In the genomic region with DNA sequence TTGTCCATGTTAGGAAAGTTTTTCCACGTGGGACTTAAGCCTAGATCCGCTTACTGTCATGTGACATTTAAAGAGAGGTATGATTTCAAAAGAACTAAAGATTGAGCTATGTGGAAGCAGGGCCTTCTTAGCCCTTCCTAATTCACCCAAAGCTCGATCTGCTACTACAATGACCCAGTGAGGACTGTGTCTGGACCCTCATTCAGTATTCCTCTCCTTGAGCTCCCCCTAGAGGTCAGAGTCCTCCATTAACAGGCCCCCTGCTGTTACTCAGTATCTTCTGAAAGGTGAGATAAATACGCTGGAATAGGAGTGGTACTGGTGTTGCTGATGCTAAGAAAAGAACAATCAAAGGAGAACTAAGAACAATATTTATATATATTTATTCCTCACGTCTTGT, we compare ENCODE assay signal across 8 cellular contexts.
DNase-seq lines count a peak whose midpoint lies in the region; TF ChIP-seq lines count a peak whose summit lies in the region.

No MANE protein-coding gene starts in this region.

- peak; percentile 54 for DNase-seq in activated naive CD4-positive, alpha-beta T cell treated with anti-CD3 and anti-CD28 coated beads for 36 hours
- DNase-seq in activated naive CD4-positive, alpha-beta T cell treated with Interleukin-2 at 50 U/mL for 16 hours: no peak
- peak; percentile 72 for DNase-seq in GM23248
- peak; percentile 21 for DNase-seq in HuH-7.5 (ENCODE audit: low spot score)
- peak; percentile 70 for DNase-seq in SK-N-DZ (ENCODE audit: low spot score)
- DNase-seq in esophagus muscularis mucosa (ENCODE audit: extremely low spot score): no peak
- DNase-seq in neural crest cell (ENCODE audit: low read depth, low spot score): peak; percentile 50
- DNase-seq in NCI-H2227 (lab: John Stamatoyannopoulos, UW; ENCODE audit: unreplicated experiment): no peak

- H3K27me3 ChIP-seq in GM23248 (replicated peaks; ENCODE audit: insufficient read depth): no peaks in the 10 kb centered on the region
- no peaks in the 10 kb centered on the region for H3K27me3 ChIP-seq in esophagus muscularis mucosa

- no peak overlapping the region for H2AFZ ChIP-seq in GM23248

- H3K9ac ChIP-seq in GM23248: no peak overlapping the region

- H3K27me3 Mint-ChIP-seq in activated naive CD4-positive, alpha-beta T cell treated with anti-CD3 and anti-CD28 coated beads for 36 hours (ENCODE audit: low read depth): peaks cover 5% of the 10 kb centered on the region
- no peaks in the 10 kb centered on the region for H3K27me3 Mint-ChIP-seq in neural crest cell (ENCODE audit: low read depth)

- in situ Hi-C loops in GM23248 (cut with MboI): loop anchor here (10.0 kb wide), 1 partner anchor 415 kb away; a partner anchor contains a TSS

- H3K27ac ChIP-seq in GM23248: no peak overlapping the region
- H3K27ac ChIP-seq in esophagus muscularis mucosa (replicated peaks in 1 of 4): no peak overlapping the region

- peaks cover 7% of the 10 kb centered on the region for H3K4me1 Mint-ChIP-seq in activated naive CD4-positive, alpha-beta T cell treated with anti-CD3 and anti-CD28 coated beads for 36 hours (ENCODE audit: low read depth)
- peaks cover 46% of the 10 kb centered on the region for H3K4me1 Mint-ChIP-seq in neural crest cell

- no peak for TF ChIP-seq POLR2A in esophagus muscularis mucosa (IDR thresholded peaks at IDR 0.05; ENCODE audit: low read depth)

- intact Hi-C loops in activated naive CD4-positive, alpha-beta T cell treated with anti-CD3 and anti-CD28 coated beads for 36 hours (cut with micrococcal nuclease): loop anchor here (1.0 to 10.0 kb wide), 6 partner anchors 183 to 794 kb away; no protein-coding TSS in a partner anchor
- intact Hi-C loops in esophagus muscularis mucosa (cut with DNase I): loop anchor here (5.0 kb wide), 1 partner anchor 417 kb away; no protein-coding TSS in a partner anchor

- H3K4me3 ChIP-seq in GM23248: no peak overlapping the region
- H3K4me3 ChIP-seq in esophagus muscularis mucosa: no peak overlapping the region

- CTCF ChIA-PET in activated naive CD4-positive, alpha-beta T cell treated with anti-CD3 and anti-CD28 coated beads for 36 hours (lab: Charles Lee): interaction anchor here (0.6 to 3.1 kb wide), 12 partner anchors 9 to 792 kb away, joined by 3 to 15 read pairs (median 3); a partner anchor contains a TSS

- WGBS in GM23248 (ENCODE audit: low coverage in 1 of 2, low lambda C conversion rate in 2 of 2, missing lambda C conversion rate in 2 of 2), 2 experiments: 52 to 54% methylated on average over 5 of the region's 5 CpGs
- WGBS in esophagus muscularis mucosa: 68% methylated on average over 5 of the region's 5 CpGs

- H4K20me1 ChIP-seq in GM23248 (ENCODE audit: insufficient read depth): no peaks in the 10 kb centered on the region

- no peak overlapping the region for H3K4me3 Mint-ChIP-seq in activated naive CD4-positive, alpha-beta T cell treated with anti-CD3 and anti-CD28 coated beads for 36 hours
- no peak overlapping the region for H3K4me3 Mint-ChIP-seq in neural crest cell

- H3K4me1 ChIP-seq in GM23248 (ENCODE audit: insufficient read depth): peaks cover 7% of the 10 kb centered on the region; the same call in 1 of the 2 replicates
- peaks cover 2 to 16% (median 7%) of the 10 kb centered on the region in 4 donors for H3K4me1 ChIP-seq in esophagus muscularis mucosa

- no peaks in the 10 kb centered on the region for H3F3A ChIP-seq in GM23248 (ENCODE audit: insufficient read depth)

- no peaks in the 10 kb centered on the region for H3K9me2 ChIP-seq in GM23248 (ENCODE audit: insufficient read depth)

- H3K36me3 ChIP-seq in GM23248 (ENCODE audit: low read depth) (no peaks in the 10 kb centered on the region), esophagus muscularis mucosa (no peaks in the 10 kb centered on the region)

- H3K4me2 ChIP-seq in GM23248 (ENCODE audit: unreplicated experiment): no peak overlapping the region

- no peaks in the 10 kb centered on the region for H3K79me2 ChIP-seq in GM23248 (ENCODE audit: insufficient read depth)

- TF ChIP-seq CTCF in esophagus muscularis mucosa (IDR thresholded peaks at IDR 0.05): peak; percentile 40 to 59 (median 48)
- peak; percentile 67 for TF ChIP-seq CTCF in neural crest cell (conservative IDR thresholded peaks at IDR 0.05)

- H3K27ac Mint-ChIP-seq in activated naive CD4-positive, alpha-beta T cell treated with anti-CD3 and anti-CD28 coated beads for 36 hours: no peak overlapping the region
- no peak overlapping the region for H3K27ac Mint-ChIP-seq in neural crest cell (ENCODE audit: unreplicated experiment)

- H3K36me3 Mint-ChIP-seq in activated naive CD4-positive, alpha-beta T cell treated with anti-CD3 and anti-CD28 coated beads for 36 hours (ENCODE audit: low read depth): no peaks in the 10 kb centered on the region
- no peaks in the 10 kb centered on the region for H3K36me3 Mint-ChIP-seq in neural crest cell (ENCODE audit: low read depth)

- no peak for TF ChIP-seq EP300 in esophagus muscularis mucosa (IDR thresholded peaks at IDR 0.05)

- H3K9me3 Mint-ChIP-seq in activated naive CD4-positive, alpha-beta T cell treated with anti-CD3 and anti-CD28 coated beads for 36 hours: no peaks in the 10 kb centered on the region
- H3K9me3 Mint-ChIP-seq in neural crest cell: peaks cover 4% of the 10 kb centered on the region

- H3K9me3 ChIP-seq in GM23248 (ENCODE audit: low read depth) (no peaks in the 10 kb centered on the region), esophagus muscularis mucosa (no peaks in the 10 kb centered on the region)

Comparison
In these comparisons a context has a peak if more than half of its experiments do, and no peak if none do; other contexts are left out.
1. DNase-seq: peak in activated naive CD4-positive, alpha-beta T cell treated with anti-CD3 and anti-CD28 coated beads for 36 hours (single experiment), GM23248 (single experiment), HuH-7.5 (single experiment), SK-N-DZ (single experiment) and neural crest cell (single experiment); none in activated naive CD4-positive, alpha-beta T cell treated with Interleukin-2 at 50 U/mL for 16 hours (single experiment), esophagus muscularis mucosa (single experiment) and NCI-H2227 (single experiment).